25 cellular contexts compared by ENCODE assay signal in the genomic region with DNA sequence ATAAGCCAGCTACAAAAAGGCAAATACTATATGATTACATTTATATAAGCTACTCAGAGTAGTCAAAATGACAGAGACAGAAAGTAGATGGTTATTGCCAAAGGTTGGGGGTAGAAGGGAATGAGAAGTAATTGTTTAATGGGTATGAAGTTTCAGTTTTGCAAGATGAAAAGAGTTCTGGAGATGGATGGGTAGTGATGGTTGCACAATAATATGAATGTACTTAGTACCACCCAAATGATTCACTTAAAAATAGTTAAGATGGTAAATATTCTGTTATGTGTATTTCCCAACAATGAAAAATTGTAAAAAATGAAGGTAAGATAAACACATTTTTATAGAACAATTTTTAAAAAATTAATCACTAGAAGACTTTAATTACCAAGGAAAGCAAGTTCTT.
A peak's percentile ranks its signal among the peaks of the same experiment; 100 is the strongest.
DNase-seq lines count a peak whose midpoint lies in the region; ATAC-seq and TF ChIP-seq lines count a peak whose summit lies in the region.
"Had no signal": no experiment of that assay in that cellular context is flagged by ENCODE, and none has a peak within 500 bp of the region (broad histone marks: within the 10 kb centered on the region; RNA-seq: fewer than 3 reads in every experiment).

No MANE protein-coding gene starts in this region.

- H3K9me2 ChIP-seq in PC-3 (replicated peaks; ENCODE audit: low read length), result no peaks in the 10 kb centered on the region

- TF ChIP-seq POLR2A in stomach (IDR thresholded peaks at IDR 0.05), result no peak

- peaks cover 4% of the 10 kb centered on the region; the same call in 1 of the 2 replicates for H3K9me3 ChIP-seq in PC-3 (ENCODE audit: low read length)
- H3K9me3 ChIP-seq in stomach, result no peaks in the 10 kb centered on the region
- H3K9me3 ChIP-seq: BE2C, BLaER1 had no signal

- intact Hi-C loops in PC-3 (cut with micrococcal nuclease), result no loop called here
- intact Hi-C loops in stomach (cut with DNase I; ENCODE audit: low total_unique reads), result no loop called here

- no peak overlapping the region for H3K4me3 Mint-ChIP-seq in effector memory CD8-positive, alpha-beta T cell
- H3K4me3 Mint-ChIP-seq: CD14-positive monocyte; CD4-positive, alpha-beta memory T cell; CD4-positive, CD25-positive, alpha-beta regulatory T cell; CD8-positive, alpha-beta memory T cell had no signal

- no peaks in the 10 kb centered on the region for H3K4me1 Mint-ChIP-seq in effector memory CD8-positive, alpha-beta T cell (ENCODE audit: low read depth in 2 of 2)
- H3K4me1 Mint-ChIP-seq: CD14-positive monocyte; CD4-positive, alpha-beta memory T cell; CD4-positive, CD25-positive, alpha-beta regulatory T cell; CD8-positive, alpha-beta memory T cell had no signal

- H2AFZ ChIP-seq in PC-3 (ENCODE audit: low read length), result no peak overlapping the region

- H3F3A ChIP-seq in PC-3 (ENCODE audit: low read length, unreplicated experiment), result no peaks in the 10 kb centered on the region

- H3K79me2 ChIP-seq in PC-3 (ENCODE audit: low read length), result no peaks in the 10 kb centered on the region

- H3K4me2 ChIP-seq in PC-3 (ENCODE audit: low read length), result no peak overlapping the region
- H3K4me2 ChIP-seq: BLaER1 had no signal

- H3K9me3 Mint-ChIP-seq in effector memory CD8-positive, alpha-beta T cell, result peaks cover 2 to 7% of the 10 kb centered on the region in 2 donors

- POLR2A ChIA-PET in PC-3 (lab: Charles Lee; ENCODE audit: unreplicated experiment), result no interaction called here

- no peak for TF ChIP-seq EP300 in stomach (IDR thresholded peaks at IDR 0.05)

- H3K36me3 ChIP-seq in PC-3 (ENCODE audit: low read depth, low read length) (no peaks in the 10 kb centered on the region), stomach (no peaks in the 10 kb centered on the region)
- H3K36me3 ChIP-seq: BE2C, BLaER1 had no signal

- H4K20me1 ChIP-seq in PC-3 (ENCODE audit: low read length), result no peaks in the 10 kb centered on the region
- H4K20me1 ChIP-seq: BLaER1 had no signal

- TF ChIP-seq CTCF in PC-3 (conservative IDR thresholded peaks at IDR 0.05; ENCODE audit: low read depth, low read length) (no peak), epithelial cell of esophagus (IDR thresholded peaks at IDR 0.05; ENCODE audit: insufficient read depth, low read depth, low read length, missing control alignments) (no peak), fibroblast of villous mesenchyme (IDR thresholded peaks at IDR 0.05; ENCODE audit: insufficient read depth, low read depth, low read length) (no peak), stomach (IDR thresholded peaks at IDR 0.05) (no peak)

- H3K4me3 ChIP-seq in PC-3 (ENCODE audit: low read length) (no peak overlapping the region), epithelial cell of esophagus (ENCODE audit: low read length) (no peak overlapping the region), fibroblast of villous mesenchyme (ENCODE audit: low read depth, low read length) (no peak overlapping the region), stomach (no peak overlapping the region)
- H3K4me3 ChIP-seq: BLaER1, GM12878 had no signal

- H3K36me3 Mint-ChIP-seq in effector memory CD8-positive, alpha-beta T cell (ENCODE audit: insufficient read depth), result no peaks in the 10 kb centered on the region
- H3K36me3 Mint-ChIP-seq: CD14-positive monocyte; CD4-positive, alpha-beta memory T cell; CD4-positive, CD25-positive, alpha-beta regulatory T cell; CD8-positive, alpha-beta memory T cell had no signal

- CTCF ChIA-PET in PC-3 (lab: Charles Lee), result no interaction called here

- H3K27ac ChIP-seq in PC-3 (ENCODE audit: low read length) (peak overlapping the region; percentile 23), stomach (no peak overlapping the region)
- H3K27ac ChIP-seq: BLaER1 had no signal

- no TSS peak for BruUV-seq in PC-3 (replicated peaks; lab: Mats Ljungman, UMichigan)

- no peak overlapping the region for H3K27ac Mint-ChIP-seq in effector memory CD8-positive, alpha-beta T cell
- H3K27ac Mint-ChIP-seq: CD14-positive monocyte; CD4-positive, alpha-beta memory T cell; CD4-positive, CD25-positive, alpha-beta regulatory T cell; CD8-positive, alpha-beta memory T cell had no signal

- H3K27me3 ChIP-seq in PC-3 (ENCODE audit: low read length), result no peaks in the 10 kb centered on the region
- H3K27me3 ChIP-seq in stomach, result no peaks in the 10 kb centered on the region
- H3K27me3 ChIP-seq: BE2C, BLaER1 had no signal

- no peaks in the 10 kb centered on the region for H3K27me3 Mint-ChIP-seq in effector memory CD8-positive, alpha-beta T cell
- H3K27me3 Mint-ChIP-seq: CD4-positive, alpha-beta memory T cell; CD4-positive, CD25-positive, alpha-beta regulatory T cell; CD8-positive, alpha-beta memory T cell had no signal

- peaks cover 13% of the 10 kb centered on the region for H3K4me1 ChIP-seq in PC-3 (ENCODE audit: insufficient read depth, low read length)
- H3K4me1 ChIP-seq in stomach, result no peaks in the 10 kb centered on the region
- H3K4me1 ChIP-seq: BE2C, BLaER1 had no signal

- H3K9ac ChIP-seq in PC-3 (ENCODE audit: low read length), result no peak overlapping the region
- H3K9ac ChIP-seq: BLaER1 had no signal

- DNase-seq in PC-3, result peak; percentile 41
- DNase-seq in epithelial cell of esophagus (ENCODE audit: low read depth), result peak; percentile 2
- DNase-seq in fibroblast of villous mesenchyme (ENCODE audit: low read depth), result peak; percentile 13
- DNase-seq in stomach, result no peak
- no peak for DNase-seq in effector memory CD8-positive, alpha-beta T cell
- DNase-seq: 8988T; ACHN; BE2C; C1 segment of cervical spinal cord; CD4-positive, alpha-beta memory T cell; CD4-positive, CD25-positive, alpha-beta regulatory T cell; CD8-positive, alpha-beta memory T cell; COR-L47; DMS 273 treated with DMSO at 0.1 percent for 48 hours; DMS153; DMS53; DMS79; DND-41; EL; GDM1 had no signal

- no peak for ATAC-seq in PC-3
- no peak for ATAC-seq in HG02571 (IDR thresholded peaks at IDR 0.05; ENCODE audit: unreplicated experiment)
- ATAC-seq in GM18873 (IDR thresholded peaks at IDR 0.05; ENCODE audit: low FRiP score, unreplicated experiment), result no peak
- no peak for ATAC-seq in effector memory CD8-positive, alpha-beta T cell (replicated peaks)
- ATAC-seq: GM12878 had no signal

Comparison
In these comparisons a context has a peak if more than half of its experiments do, and no peak if none do; other contexts are left out.
1. DNase-seq: peak in PC-3 (single experiment), epithelial cell of esophagus (single experiment) and fibroblast of villous mesenchyme (single experiment); none in stomach (single experiment) and effector memory CD8-positive, alpha-beta T cell (0 of 3).